1 cellular context compared by ENCODE assay signal in the genomic region with DNA sequence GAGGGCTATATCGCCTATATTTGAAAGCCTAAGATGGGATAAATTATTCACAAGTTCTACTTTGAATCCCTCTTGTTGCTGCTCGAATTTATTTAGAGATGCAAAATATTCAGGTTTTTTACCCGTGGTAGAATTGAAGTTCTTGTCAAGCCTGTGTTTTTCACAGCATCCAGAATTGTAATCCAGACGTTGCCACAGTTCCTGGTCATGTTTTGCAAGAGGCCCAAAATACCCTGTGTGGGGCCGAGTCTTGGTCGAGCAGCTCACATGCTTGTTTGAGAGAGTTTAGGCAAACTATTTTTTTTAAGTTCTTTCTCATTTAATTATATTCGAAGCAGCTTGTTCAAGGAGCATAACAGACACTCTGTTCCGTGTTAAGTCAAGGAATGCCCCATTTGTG.
TF ChIP-seq lines count a peak whose summit lies in the region.

No MANE protein-coding gene starts in this region.

TF ChIP-seq in HEK293, 187 proteins besides CTCF, POLR2A, EP300 and RAD21 (continued from another document):
- TF ChIP-seq, protein P1, sequence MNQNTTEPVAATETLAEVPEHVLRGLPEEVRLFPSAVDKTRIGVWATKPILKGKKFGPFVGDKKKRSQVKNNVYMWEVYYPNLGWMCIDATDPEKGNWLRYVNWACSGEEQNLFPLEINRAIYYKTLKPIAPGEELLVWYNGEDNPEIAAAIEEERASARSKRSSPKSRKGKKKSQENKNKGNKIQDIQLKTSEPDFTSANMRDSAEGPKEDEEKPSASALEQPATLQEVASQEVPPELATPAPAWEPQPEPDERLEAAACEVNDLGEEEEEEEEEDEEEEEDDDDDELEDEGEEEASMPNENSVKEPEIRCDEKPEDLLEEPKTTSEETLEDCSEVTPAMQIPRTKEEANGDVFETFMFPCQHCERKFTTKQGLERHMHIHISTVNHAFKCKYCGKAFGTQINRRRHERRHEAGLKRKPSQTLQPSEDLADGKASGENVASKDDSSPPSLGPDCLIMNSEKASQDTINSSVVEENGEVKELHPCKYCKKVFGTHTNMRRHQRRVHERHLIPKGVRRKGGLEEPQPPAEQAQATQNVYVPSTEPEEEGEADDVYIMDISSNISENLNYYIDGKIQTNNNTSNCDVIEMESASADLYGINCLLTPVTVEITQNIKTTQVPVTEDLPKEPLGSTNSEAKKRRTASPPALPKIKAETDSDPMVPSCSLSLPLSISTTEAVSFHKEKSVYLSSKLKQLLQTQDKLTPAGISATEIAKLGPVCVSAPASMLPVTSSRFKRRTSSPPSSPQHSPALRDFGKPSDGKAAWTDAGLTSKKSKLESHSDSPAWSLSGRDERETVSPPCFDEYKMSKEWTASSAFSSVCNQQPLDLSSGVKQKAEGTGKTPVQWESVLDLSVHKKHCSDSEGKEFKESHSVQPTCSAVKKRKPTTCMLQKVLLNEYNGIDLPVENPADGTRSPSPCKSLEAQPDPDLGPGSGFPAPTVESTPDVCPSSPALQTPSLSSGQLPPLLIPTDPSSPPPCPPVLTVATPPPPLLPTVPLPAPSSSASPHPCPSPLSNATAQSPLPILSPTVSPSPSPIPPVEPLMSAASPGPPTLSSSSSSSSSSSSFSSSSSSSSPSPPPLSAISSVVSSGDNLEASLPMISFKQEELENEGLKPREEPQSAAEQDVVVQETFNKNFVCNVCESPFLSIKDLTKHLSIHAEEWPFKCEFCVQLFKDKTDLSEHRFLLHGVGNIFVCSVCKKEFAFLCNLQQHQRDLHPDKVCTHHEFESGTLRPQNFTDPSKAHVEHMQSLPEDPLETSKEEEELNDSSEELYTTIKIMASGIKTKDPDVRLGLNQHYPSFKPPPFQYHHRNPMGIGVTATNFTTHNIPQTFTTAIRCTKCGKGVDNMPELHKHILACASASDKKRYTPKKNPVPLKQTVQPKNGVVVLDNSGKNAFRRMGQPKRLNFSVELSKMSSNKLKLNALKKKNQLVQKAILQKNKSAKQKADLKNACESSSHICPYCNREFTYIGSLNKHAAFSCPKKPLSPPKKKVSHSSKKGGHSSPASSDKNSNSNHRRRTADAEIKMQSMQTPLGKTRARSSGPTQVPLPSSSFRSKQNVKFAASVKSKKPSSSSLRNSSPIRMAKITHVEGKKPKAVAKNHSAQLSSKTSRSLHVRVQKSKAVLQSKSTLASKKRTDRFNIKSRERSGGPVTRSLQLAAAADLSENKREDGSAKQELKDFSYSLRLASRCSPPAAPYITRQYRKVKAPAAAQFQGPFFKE (tag by site-specific recombination; IDR thresholded peaks at IDR 0.05; ENCODE audit: borderline replicate concordance), result no peak
- TF ChIP-seq ZNF248 (tag by site-specific recombination; IDR thresholded peaks at IDR 0.05) (no peak), ZNF473 (tag by site-specific recombination; IDR thresholded peaks at IDR 0.05) (no peak), ZNF521 (tag by site-specific recombination; IDR thresholded peaks at IDR 0.05) (no peak), ZNF37A (tag by site-specific recombination; IDR thresholded peaks at IDR 0.05) (no peak), ZNF571 (tag by site-specific recombination; IDR thresholded peaks at IDR 0.05) (no peak), ZNF146 (tag by site-specific recombination; IDR thresholded peaks at IDR 0.05) (no peak)
TF ChIP-seq in HEK293: peak in this region for 0.
